In the genomic region with DNA sequence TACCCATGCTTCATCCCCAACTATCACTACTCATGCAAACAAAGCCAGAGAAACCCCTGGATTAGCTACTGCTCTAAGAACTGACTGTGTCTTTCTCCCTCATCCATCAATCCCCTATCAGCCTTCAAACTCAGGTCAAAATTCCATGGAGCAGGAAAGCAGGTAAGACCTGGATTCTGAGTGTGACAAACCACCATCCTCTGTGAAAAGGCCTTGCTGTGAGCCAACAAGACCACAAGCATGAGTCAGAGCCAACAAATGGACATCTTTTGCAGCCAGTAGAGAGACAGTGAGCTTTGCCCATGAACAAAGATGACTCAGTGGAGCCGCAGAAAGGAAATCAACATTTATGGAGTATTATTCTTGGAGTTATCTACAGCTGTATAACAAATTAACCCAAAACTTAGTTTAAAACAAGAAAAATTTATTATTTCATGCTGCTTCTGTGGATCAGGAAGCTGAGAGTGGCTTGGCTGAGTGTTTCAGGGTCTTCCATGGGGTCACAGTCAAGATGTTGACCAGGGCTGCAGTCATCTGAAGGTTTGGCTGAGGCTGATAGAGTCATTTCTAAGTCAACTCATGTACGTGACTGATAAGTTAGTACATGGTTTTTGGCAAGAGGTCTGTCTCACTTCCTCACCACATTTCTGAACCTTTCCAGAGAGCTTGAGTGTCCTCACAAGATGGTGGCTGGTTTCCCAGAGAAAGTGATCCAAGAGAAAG, we compare ENCODE assay signal across 9 cellular contexts.
DNase-seq lines count a peak whose midpoint lies in the region; TF ChIP-seq lines count a peak whose summit lies in the region.
"Had no signal": no experiment of that assay in that cellular context is flagged by ENCODE, and none has a peak within 500 bp of the region (broad histone marks: within the 10 kb centered on the region; RNA-seq: fewer than 3 reads in every experiment).

No MANE protein-coding gene starts in this region.

- H3K27me3 ChIP-seq in brain microvascular endothelial cell (replicated peaks) (no peaks in the 10 kb centered on the region), neural progenitor cell (no peaks in the 10 kb centered on the region), transverse colon (no peaks in the 10 kb centered on the region)

- H3K4me1 ChIP-seq in neural progenitor cell = no peaks in the 10 kb centered on the region
- peaks cover 0 to 26% (median 7%) of the 10 kb centered on the region in 4 donors for H3K4me1 ChIP-seq in transverse colon

- no peak overlapping the region for H2AFZ ChIP-seq in neural progenitor cell (replicated peaks)

- no peaks in the 10 kb centered on the region for H3K36me3 ChIP-seq in brain microvascular endothelial cell (replicated peaks)
- H3K36me3 ChIP-seq in neural progenitor cell = no peaks in the 10 kb centered on the region
- H3K36me3 ChIP-seq in transverse colon = no peaks in the 10 kb centered on the region

- H3K27ac ChIP-seq in brain microvascular endothelial cell (peak overlapping the region; percentile 26), neural progenitor cell (no peak overlapping the region), transverse colon (peak overlapping the region in 2 of 4 donors; percentile 15 to 18)

- H3K79me2 ChIP-seq in neural progenitor cell (ENCODE audit: low read depth) = no peaks in the 10 kb centered on the region

- DNase-seq in EL (peak; percentile 96), NCI-H226 (peak; percentile 95), brain microvascular endothelial cell (peak; percentile 96), neural progenitor cell (ENCODE audit: low spot score) (no peak), transverse colon (no peak), iPS-NIHi7 (ENCODE audit: extremely low spot score) (no peak), NCI-H524 (lab: John Stamatoyannopoulos, UW) (no peak)
- DNase-seq in activated T-helper 2 cell treated with anti-CD3 and anti-CD28 coated beads, Interferon-gamma antibody, Interleukin-2, Interleukin-4, amounts not matched to agents 10 μg/mL and 5 μg/mL and 100 μg/mL, durations not matched to agents 14 hours and 24 hours and 36 hours (ENCODE audit: low spot score) = no peak
- DNase-seq: activated CD4-positive, alpha-beta T cell treated with anti-CD3 and anti-CD28 coated beads, Interleukin-2, amount 50 U/mL, for 48 hours had no signal

- H3K9me3 Mint-ChIP-seq in neural progenitor cell = no peaks in the 10 kb centered on the region
- H3K9me3 Mint-ChIP-seq in activated T-helper 2 cell treated with anti-CD3 and anti-CD28 coated beads, Interferon-gamma antibody, Interleukin-2, Interleukin-4, amounts not matched to agents 10 μg/mL and 5 μg/mL and 100 μg/mL, durations not matched to agents 14 hours and 24 hours and 36 hours = no peaks in the 10 kb centered on the region

- H3K4me1 Mint-ChIP-seq in neural progenitor cell = peaks cover 8% of the 10 kb centered on the region
- H3K4me1 Mint-ChIP-seq in activated T-helper 2 cell treated with anti-CD3 and anti-CD28 coated beads, Interferon-gamma antibody, Interleukin-2, Interleukin-4, amounts not matched to agents 10 μg/mL and 5 μg/mL and 100 μg/mL, durations not matched to agents 14 hours and 24 hours and 36 hours (ENCODE audit: low read depth) = peaks cover 5% of the 10 kb centered on the region

- intact Hi-C loops in transverse colon (cut with DNase I; ENCODE audit: low total_unique reads) = no loop called here
- intact Hi-C loops in activated T-helper 2 cell treated with anti-CD3 and anti-CD28 coated beads, Interferon-gamma antibody, Interleukin-2, Interleukin-4, amounts not matched to agents 10 μg/mL and 5 μg/mL and 100 μg/mL, durations not matched to agents 14 hours and 24 hours and 36 hours (cut with micrococcal nuclease) = no loop called here

- no peak overlapping the region for H3K4me3 Mint-ChIP-seq in neural progenitor cell
- H3K4me3 Mint-ChIP-seq in activated T-helper 2 cell treated with anti-CD3 and anti-CD28 coated beads, Interferon-gamma antibody, Interleukin-2, Interleukin-4, amounts not matched to agents 10 μg/mL and 5 μg/mL and 100 μg/mL, durations not matched to agents 14 hours and 24 hours and 36 hours (ENCODE audit: low read depth) = no peak overlapping the region

- no peak overlapping the region for H3K9ac ChIP-seq in neural progenitor cell

- no peaks in the 10 kb centered on the region for H4K20me1 ChIP-seq in neural progenitor cell (ENCODE audit: low read depth)

- TF ChIP-seq EP300 in transverse colon (IDR thresholded peaks at IDR 0.05; ENCODE audit: low read depth) = no peak

- peaks cover 3% of the 10 kb centered on the region for H3K27me3 Mint-ChIP-seq in neural progenitor cell (ENCODE audit: insufficient read depth, low read depth)
- no peaks in the 10 kb centered on the region for H3K27me3 Mint-ChIP-seq in activated T-helper 2 cell treated with anti-CD3 and anti-CD28 coated beads, Interferon-gamma antibody, Interleukin-2, Interleukin-4, amounts not matched to agents 10 μg/mL and 5 μg/mL and 100 μg/mL, durations not matched to agents 14 hours and 24 hours and 36 hours (ENCODE audit: low read depth)

- no peaks in the 10 kb centered on the region for H3K36me3 Mint-ChIP-seq in neural progenitor cell
- no peaks in the 10 kb centered on the region for H3K36me3 Mint-ChIP-seq in activated T-helper 2 cell treated with anti-CD3 and anti-CD28 coated beads, Interferon-gamma antibody, Interleukin-2, Interleukin-4, amounts not matched to agents 10 μg/mL and 5 μg/mL and 100 μg/mL, durations not matched to agents 14 hours and 24 hours and 36 hours (ENCODE audit: low read depth)

- no peaks in the 10 kb centered on the region for H3F3A ChIP-seq in neural progenitor cell (ENCODE audit: low read depth)

- H3K27ac Mint-ChIP-seq in neural progenitor cell = peak overlapping the region; percentile 40
- no peak overlapping the region for H3K27ac Mint-ChIP-seq in activated T-helper 2 cell treated with anti-CD3 and anti-CD28 coated beads, Interferon-gamma antibody, Interleukin-2, Interleukin-4, amounts not matched to agents 10 μg/mL and 5 μg/mL and 100 μg/mL, durations not matched to agents 14 hours and 24 hours and 36 hours

- no peak overlapping the region for H3K4me3 ChIP-seq in brain microvascular endothelial cell (ENCODE audit: low read depth, low read length)
- H3K4me3 ChIP-seq in neural progenitor cell = no peak overlapping the region
- H3K4me3 ChIP-seq in transverse colon = no peak overlapping the region

- no peak for TF ChIP-seq POLR2A in transverse colon (IDR thresholded peaks at IDR 0.05)

- WGBS in transverse colon (ENCODE audit: low coverage in 1 of 2), 2 donors = 67 to 83% methylated on average over 2 of the region's 2 CpGs

- H3K9me3 ChIP-seq in neural progenitor cell (ENCODE audit: low read depth) = no peaks in the 10 kb centered on the region
- H3K9me3 ChIP-seq in transverse colon = no peaks in the 10 kb centered on the region

- TF ChIP-seq CTCF in brain microvascular endothelial cell (IDR thresholded peaks at IDR 0.05; ENCODE audit: low read depth, low read length, missing control alignments) (no peak), neural progenitor cell (IDR thresholded peaks at IDR 0.05) (no peak), transverse colon (IDR thresholded peaks at IDR 0.05) (no peak)

- no peak overlapping the region for H3K4me2 ChIP-seq in neural progenitor cell

- in situ Hi-C loops in brain microvascular endothelial cell (cut with HindIII; ENCODE audit: low pct_ligation_motif_present, low sequenced_read_pairs) (no loop called here), transverse colon (cut with MboI; ENCODE audit: low pct_ligation_motif_present in 1 of 4, low pct_unique_long_range_greater_than_20kb in 1 of 4, low sequenced_read_pairs in 3 of 4) (no loop called here)

Comparison
In these comparisons a context has a peak if more than half of its experiments do, and no peak if none do; other contexts are left out.
1. DNase-seq: peak in EL (single experiment), NCI-H226 (single experiment) and brain microvascular endothelial cell (single experiment); none in neural progenitor cell (single experiment), transverse colon (single experiment), iPS-NIHi7 (single experiment), activated T-helper 2 cell treated with anti-CD3 and anti-CD28 coated beads, Interferon-gamma antibody, Interleukin-2, Interleukin-4, amounts not matched to agents 10 μg/mL and 5 μg/mL and 100 μg/mL, durations not matched to agents 14 hours and 24 hours and 36 hours (single experiment) and NCI-H524 (0 of 2).